ENCODE assay signal across 8 cellular contexts in genomic region chr6:150068786-150069648, GRCh38. TPM values are rescaled to one million over a fixed set of nuclear protein-coding genes. Genes with fewer than 3 reads are reported as not detected.
DNase-seq lines count a peak whose midpoint lies in the region; FAIRE-seq and TF ChIP-seq lines count a peak whose summit lies in the region.

TSS of gene ULBP3 (minus strand) at chr6:150069121. CDS start at chr6:150069066, 55 bp downstream.

- H3K4me3 ChIP-seq in kidney (ENCODE audit: low read length in 2 of 2) = peak within 1 kb of the TSS; percentile 55 to 76

- no peaks in the 10 kb centered on the region for H3K36me3 ChIP-seq in kidney (ENCODE audit: control insufficient read depth in 1 of 2, insufficient read depth in 2 of 2, low read length in 2 of 2)

- H3K9me3 ChIP-seq in kidney (ENCODE audit: control insufficient read depth in 1 of 2, low read length in 2 of 2) = no peaks in the 10 kb centered on the region

- intact Hi-C loops in kidney (cut with DNase I) = no loop called here

- DNase-seq in GM03348 (ENCODE audit: low spot score) (peak; percentile 98), HEK293T (ENCODE audit: extremely low spot score) (peak; percentile 95), NCI-H146 treated with DMSO at 0.1 percent for 48 hours (lab: John Stamatoyannopoulos, UW; ENCODE audit: unreplicated experiment) (peak; percentile 92), cerebellum (ENCODE audit: low spot score) (peak; percentile 5), kidney (peak; percentile 96), NCI-H1436 treated with DMSO at 0.1 percent for 48 hours (lab: John Stamatoyannopoulos, UW) (no peak)
- peak; percentile 39 for DNase-seq in activated CD4-positive, alpha-beta T cell treated with anti-CD3 and anti-CD28 coated beads for 1 hour
- DNase-seq in stimulated activated CD4-positive, alpha-beta T cell treated with anti-CD3 and anti-CD28 coated beads, Interleukin-12 subunit alpha, Interleukin-12 subunit beta, amount 100 ng/mL, for 48 hours (ENCODE audit: low read depth in 2 of 3, low spot score in 1 of 3) = peak; percentile 40 to 72 (median 49)

- peak within 1 kb of the TSS; percentile 27 to 58 for H3K9ac ChIP-seq in kidney (ENCODE audit: low read length in 2 of 2)

- peak; percentile 43 for TF ChIP-seq CTCF in kidney (IDR thresholded peaks at IDR 0.05; ENCODE audit: borderline replicate concordance, extremely low read depth, insufficient read depth)

- H3K27ac ChIP-seq in kidney (ENCODE audit: low read depth in 2 of 2, low read length in 2 of 2) = peak within 1 kb of the TSS in 1 of 2 donors; percentile 63

- H3K4me1 ChIP-seq in kidney (ENCODE audit: control insufficient read depth in 1 of 2, insufficient read depth in 1 of 2, low read depth in 1 of 2, low read length in 2 of 2) = peaks cover 0 to 4% of the 10 kb centered on the region in 2 donors

- POLR2A ChIA-PET in HEK293T (lab: Yijun Ruan, JAX) = interaction anchor here (0.7 to 1.5 kb wide), 2 partner anchors 14 to 70 kb away, joined by 3 to 9 read pairs; no protein-coding TSS in a partner anchor

- CTCF ChIA-PET in HEK293T (lab: Yijun Ruan, JAX) = interaction anchor here (0.5 to 1.1 kb wide), 4 partner anchors 13 to 602 kb away, joined by 3 to 5 read pairs (median 4); no protein-coding TSS in a partner anchor

- FAIRE-seq in kidney (lab: Jason Lieb, UNC) = no peak

TF ChIP-seq in HEK293T, 16 proteins besides CTCF, POLR2A, EP300 and RAD21:
- no peak for TF ChIP-seq CTBP1 (IDR thresholded peaks at IDR 0.05; ENCODE audit: borderline replicate concordance)
- no peak for TF ChIP-seq BHLHE40 (IDR thresholded peaks at IDR 0.05; ENCODE audit: borderline replicate concordance)
- TF ChIP-seq FOXA1 (IDR thresholded peaks at IDR 0.05) = no peak
- TF ChIP-seq SP1 (IDR thresholded peaks at IDR 0.05) = no peak
- peak; percentile 85 for TF ChIP-seq L3MBTL2 (conservative IDR thresholded peaks at IDR 0.05)
- no peak for TF ChIP-seq ARNT (IDR thresholded peaks at IDR 0.05)
- TF ChIP-seq ELF4 (IDR thresholded peaks at IDR 0.05) = no peak
- TF ChIP-seq NFRKB (IDR thresholded peaks at IDR 0.05) = no peak
- TF ChIP-seq PKNOX1 (IDR thresholded peaks at IDR 0.05) = peak; percentile 92
- TF ChIP-seq FOXM1 (IDR thresholded peaks at IDR 0.05; ENCODE audit: borderline replicate concordance) = 0 out of 2 replicates have a peak, but pooled peaks have one; percentile 48
- TF ChIP-seq TARDBP (IDR thresholded peaks at IDR 0.05) = no peak
- no peak for TF ChIP-seq ZNF384 (IDR thresholded peaks at IDR 0.05)
- no peak for TF ChIP-seq HDGF (IDR thresholded peaks at IDR 0.05; ENCODE audit: borderline replicate concordance)
- TF ChIP-seq LEF1 (IDR thresholded peaks at IDR 0.05; ENCODE audit: borderline replicate concordance) = no peak
- TF ChIP-seq SUZ12 (IDR thresholded peaks at IDR 0.05) = no peak
- TF ChIP-seq FOXK2 (IDR thresholded peaks at IDR 0.05) = no peak

RNA-seq across cellular contexts. Expression of gene ULBP3, which starts in this region (rescaled TPM):
- 4.2 TPM for total RNA-seq in cerebellum
- 5.0 TPM for total RNA-seq in kidney
- polyA plus RNA-seq in kidney (ENCODE audit: insufficient read depth, low read depth, low replicate concordance) = 0.71 TPM
